In the genomic region with DNA sequence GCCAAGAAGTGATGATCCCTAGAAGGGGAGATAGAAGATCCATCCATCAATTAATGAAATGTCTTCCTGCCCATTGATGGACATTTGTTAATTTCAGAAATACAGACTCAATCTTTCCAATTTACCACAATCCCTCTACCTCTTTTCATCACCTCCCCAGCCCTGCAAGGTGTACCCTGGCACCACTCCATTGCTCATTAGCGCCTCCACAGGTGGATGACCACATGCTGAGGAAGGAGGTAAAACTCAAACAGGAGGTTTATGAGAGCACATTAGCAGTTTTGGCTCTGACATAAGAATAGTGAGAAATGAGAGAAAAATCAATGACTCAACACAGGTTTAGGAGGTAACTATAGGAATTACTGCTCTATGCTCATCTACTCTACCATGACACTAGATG, we compare ENCODE assay signal across 19 cellular contexts.
DNase-seq lines count a peak whose midpoint lies in the region; ATAC-seq and TF ChIP-seq lines count a peak whose summit lies in the region.
"Had no signal": no experiment of that assay in that cellular context is flagged by ENCODE, and none has a peak within 500 bp of the region (broad histone marks: within the 10 kb centered on the region; RNA-seq: fewer than 3 reads in every experiment).

No MANE protein-coding gene starts in this region.

- H3K9ac ChIP-seq in OCI-LY1 (ENCODE audit: low read length), result no peak overlapping the region
- H3K9ac ChIP-seq: BLaER1 treated with 17β-estradiol and CSF1 and Interleukin-3, amounts not matched to agents 10 nM and 100 nM had no signal

- H3K36me3 ChIP-seq in OCI-LY1 (ENCODE audit: insufficient read depth, low read length), result no peaks in the 10 kb centered on the region
- H3K36me3 ChIP-seq in uterus, result no peaks in the 10 kb centered on the region
- H3K36me3 ChIP-seq: adrenal gland; BLaER1 treated with 17β-estradiol and CSF1 and Interleukin-3, amounts not matched to agents 10 nM and 100 nM; upper lobe of left lung had no signal

- ATAC-seq in foreskin keratinocyte, result no peak
- ATAC-seq in HG03378 (IDR thresholded peaks at IDR 0.05; ENCODE audit: unreplicated experiment), result no peak
- ATAC-seq: effector memory CD8-positive, alpha-beta T cell; left colon; right cardiac atrium; stimulated activated naive CD8-positive, alpha-beta T cell treated with anti-CD3 and anti-CD28 coated beads, Interleukin-15, amount 100 ng/mL, for 72 hours had no signal

- no peaks in the 10 kb centered on the region for H3K4me1 ChIP-seq in OCI-LY1 (ENCODE audit: insufficient read depth, low read length, severe bottlenecking)
- H3K4me1 ChIP-seq in foreskin keratinocyte, result peaks cover under 1% of the 10 kb centered on the region
- H3K4me1 ChIP-seq in uterus, result no peaks in the 10 kb centered on the region
- H3K4me1 ChIP-seq: adrenal gland; BLaER1 treated with 17β-estradiol and CSF1 and Interleukin-3, amounts not matched to agents 10 nM and 100 nM; upper lobe of left lung had no signal

- TF ChIP-seq POLR2A in uterus (IDR thresholded peaks at IDR 0.05), result no peak

- no peak overlapping the region for H3K4me3 ChIP-seq in OCI-LY1 (ENCODE audit: low read depth, low read length, poor library complexity, severe bottlenecking)
- no peak overlapping the region for H3K4me3 ChIP-seq in uterus
- H3K4me3 ChIP-seq: adrenal gland; BLaER1 treated with 17β-estradiol and CSF1 and Interleukin-3, amounts not matched to agents 10 nM and 100 nM; upper lobe of left lung had no signal

- H3K27ac ChIP-seq in OCI-LY1 (ENCODE audit: low read depth, low read length, poor library complexity, severe bottlenecking) (no peak overlapping the region), foreskin keratinocyte (no peak overlapping the region), uterus (no peak overlapping the region)
- H3K27ac ChIP-seq: adrenal gland; BLaER1 treated with 17β-estradiol and CSF1 and Interleukin-3, amounts not matched to agents 10 nM and 100 nM; RWPE1; upper lobe of left lung had no signal

- H3K27me3 ChIP-seq in OCI-LY1 (ENCODE audit: insufficient read depth, low read length) (no peaks in the 10 kb centered on the region), foreskin keratinocyte (no peaks in the 10 kb centered on the region), uterus (no peaks in the 10 kb centered on the region)
- H3K27me3 ChIP-seq: BLaER1 treated with 17β-estradiol and CSF1 and Interleukin-3, amounts not matched to agents 10 nM and 100 nM; upper lobe of left lung had no signal

- DNase-seq in DMS 273 (lab: John Stamatoyannopoulos, UW; ENCODE audit: unreplicated experiment) (peak; percentile 22), DMS 273 treated with DMSO at 0.1 percent for 48 hours (lab: John Stamatoyannopoulos, UW) (no peak), foreskin keratinocyte (no peak), uterus (no peak), NCI-H128 (lab: John Stamatoyannopoulos, UW; ENCODE audit: unreplicated experiment) (no peak)
- DNase-seq: 8988T; adrenal gland; effector memory CD8-positive, alpha-beta T cell; hypothalamus; left colon; NCI-H2107; right cardiac atrium; stimulated activated naive CD8-positive, alpha-beta T cell treated with anti-CD3 and anti-CD28 coated beads, Interleukin-15, amount 100 ng/mL, for 72 hours; upper lobe of left lung had no signal

- H3K9me3 ChIP-seq in OCI-LY1 (ENCODE audit: low read length) (no peaks in the 10 kb centered on the region), uterus (no peaks in the 10 kb centered on the region)
- H3K9me3 ChIP-seq: adrenal gland; BLaER1 treated with 17β-estradiol and CSF1 and Interleukin-3, amounts not matched to agents 10 nM and 100 nM; upper lobe of left lung had no signal

- no peaks in the 10 kb centered on the region for H3F3A ChIP-seq in OCI-LY1 (ENCODE audit: insufficient read depth, low read length)

- intact Hi-C loops in uterus (cut with DNase I; ENCODE audit: low total_unique reads), result no loop called here

- no peaks in the 10 kb centered on the region for H4K20me1 ChIP-seq in OCI-LY1 (ENCODE audit: insufficient read depth, low read length)
- H4K20me1 ChIP-seq: BLaER1 treated with 17β-estradiol and CSF1 and Interleukin-3, amounts not matched to agents 10 nM and 100 nM had no signal

- H3K79me2 ChIP-seq in OCI-LY1 (ENCODE audit: insufficient read depth, low read length), result no peaks in the 10 kb centered on the region

- no peak overlapping the region for H3K4me2 ChIP-seq in OCI-LY1 (ENCODE audit: low read length)
- H3K4me2 ChIP-seq: BLaER1 treated with 17β-estradiol and CSF1 and Interleukin-3, amounts not matched to agents 10 nM and 100 nM had no signal

- no peak overlapping the region for H2AFZ ChIP-seq in OCI-LY1 (ENCODE audit: low read length)

- H3K9me2 ChIP-seq in OCI-LY1 (ENCODE audit: low read depth, low read length), result no peaks in the 10 kb centered on the region

- TF ChIP-seq CTCF in GM12873 (IDR thresholded peaks at IDR 0.05; ENCODE audit: insufficient read depth, low read depth, low read length, missing control alignments), result peak; percentile 41
- peak; percentile 54 for TF ChIP-seq CTCF in OCI-LY1 (IDR thresholded peaks at IDR 0.05; ENCODE audit: low read length)
- TF ChIP-seq CTCF in foreskin keratinocyte (conservative IDR thresholded peaks at IDR 0.05), result peak; percentile 28
- TF ChIP-seq CTCF in uterus (IDR thresholded peaks at IDR 0.05), result no peak

Comparison
In these comparisons a context has a peak if more than half of its experiments do, and no peak if none do; other contexts are left out.
1. CTCF ChIP-seq: peak in GM12873 (single experiment), OCI-LY1 (single experiment) and foreskin keratinocyte (single experiment); none in uterus (0 of 4).